In genomic region chr7:158748335-158748734, GRCh38 we compare ENCODE assay signal across 27 cellular contexts.
"Had no signal": no experiment of that assay in that cellular context is flagged by ENCODE, and none has a peak within 500 bp of the region (broad histone marks: within the 10 kb centered on the region; RNA-seq: fewer than 3 reads in every experiment).

No MANE protein-coding gene starts in this region.

- H3K4me3 Mint-ChIP-seq: dendritic cell treated with granulocyte-macrophage colony-stimulating factor and Interleukin-4, amounts not matched to agents 40 ng/mL and 50 ng/mL, for 4 days; effector memory CD8-positive, alpha-beta T cell; endodermal cell had no signal

- H3K27me3 ChIP-seq: colonic mucosa, dorsolateral prefrontal cortex, esophagus muscularis mucosa, esophagus squamous epithelium, foreskin keratinocyte, gastrocnemius medialis, gastroesophageal sphincter, heart left ventricle had no signal

- ATAC-seq: effector memory CD8-positive, alpha-beta T cell; esophagus mucosa; foreskin keratinocyte; gastrocnemius medialis; gastroesophageal sphincter; heart left ventricle had no signal

- FAIRE-seq: colon, endometrium, endothelial cell of umbilical vein, frontal cortex had no signal

- H3K9me3 Mint-ChIP-seq: dendritic cell treated with granulocyte-macrophage colony-stimulating factor and Interleukin-4, amounts not matched to agents 40 ng/mL and 50 ng/mL, for 4 days; effector memory CD8-positive, alpha-beta T cell; endodermal cell had no signal

- H3K27ac Mint-ChIP-seq: dendritic cell treated with granulocyte-macrophage colony-stimulating factor and Interleukin-4, amounts not matched to agents 40 ng/mL and 50 ng/mL, for 4 days; effector memory CD8-positive, alpha-beta T cell; endodermal cell had no signal

- H3K9me3 ChIP-seq: colonic mucosa, esophagus muscularis mucosa, esophagus squamous epithelium, gastrocnemius medialis, gastroesophageal sphincter, heart left ventricle had no signal

- H3K36me3 ChIP-seq: colonic mucosa had no signal

- H3K4me1 Mint-ChIP-seq: endodermal cell had no signal

- H3K4me1 ChIP-seq: colonic mucosa, esophagus squamous epithelium, foreskin keratinocyte, gastrocnemius medialis had no signal

- H3K27ac ChIP-seq: colonic mucosa, coronary artery, dorsolateral prefrontal cortex, epithelial cell of prostate, esophagus muscularis mucosa, esophagus squamous epithelium, foreskin keratinocyte, gastrocnemius medialis, heart left ventricle had no signal

- DNase-seq: colonic mucosa; cortex of kidney; dermis blood vessel endothelial cell; dorsolateral prefrontal cortex; effector CD4-positive, alpha-beta T cell; effector CD8-positive, alpha-beta T cell; effector memory CD4-positive, alpha-beta T cell; effector memory CD8-positive, alpha-beta T cell; endodermal cell; erythroblast; esophagus squamous epithelium; foreskin fibroblast; foreskin keratinocyte; foreskin melanocyte; gastrocnemius medialis; glutamatergic neuron; heart left ventricle had no signal

- H3K4me3 ChIP-seq: colonic mucosa, coronary artery, dorsolateral prefrontal cortex, esophagus muscularis mucosa, esophagus squamous epithelium, gastrocnemius medialis, gastroesophageal sphincter, heart left ventricle had no signal

- H3K27me3 Mint-ChIP-seq: dendritic cell treated with granulocyte-macrophage colony-stimulating factor and Interleukin-4, amounts not matched to agents 40 ng/mL and 50 ng/mL, for 4 days; effector memory CD8-positive, alpha-beta T cell had no signal
